ENCODE assay signal across 25 cellular contexts in genomic region chr12:124949066-124949465, GRCh38. TPM values are rescaled to one million over a fixed set of nuclear protein-coding genes. Genes with fewer than 3 reads are reported as not detected.
DNase-seq lines count a peak whose midpoint lies in the region; ATAC-seq, FAIRE-seq and TF ChIP-seq lines count a peak whose summit lies in the region.
"Had no signal": no experiment of that assay in that cellular context is flagged by ENCODE, and none has a peak within 500 bp of the region (broad histone marks: within the 10 kb centered on the region; RNA-seq: fewer than 3 reads in every experiment).

No MANE protein-coding gene starts in this region.

- TF ChIP-seq POLR2A in HepG2 (IDR thresholded peaks at IDR 0.05; ENCODE audit: insufficient read depth in 1 of 2, low read depth in 2 of 2, low read length in 2 of 2) (no peak), right lobe of liver (IDR thresholded peaks at IDR 0.05) (no peak)

- no peak for TF ChIP-seq EP300 in HepG2 (IDR thresholded peaks at IDR 0.05; ENCODE audit: low read depth in 2 of 2, low read length in 2 of 2)
- no peak for TF ChIP-seq EP300 in HepG2 (CRISPR knock-in tag; IDR thresholded peaks at IDR 0.05; ENCODE audit: borderline replicate concordance)

- ATAC-seq in HepG2: no peak
- ATAC-seq in right lobe of liver: no peak
- no peak for ATAC-seq in HG02938 (IDR thresholded peaks at IDR 0.05; ENCODE audit: unreplicated experiment)

- no TSS peak for BruUV-seq in HepG2 (replicated peaks; lab: Mats Ljungman, UMichigan)

- H3K79me2 ChIP-seq in HepG2 (ENCODE audit: insufficient read depth, low read length): no peaks in the 10 kb centered on the region
- no peaks in the 10 kb centered on the region for H3K79me2 ChIP-seq in neural progenitor cell (ENCODE audit: low read depth)

- H3K4me3 ChIP-seq in HepG2 (replicated peaks in 1 of 3; ENCODE audit: insufficient read depth in 1 of 3, low read depth in 2 of 3, low read length in 3 of 3) (no peak overlapping the region), right lobe of liver (no peak overlapping the region), neural progenitor cell (no peak overlapping the region)
- H3K4me3 ChIP-seq: GM23248, PC-9, SK-N-MC had no signal

- no peak for TF ChIP-seq CTCF in HepG2 (CRISPR knock-in tag; IDR thresholded peaks at IDR 0.05)
- no peak for TF ChIP-seq CTCF in right lobe of liver (IDR thresholded peaks at IDR 0.05)
- no peak for TF ChIP-seq CTCF in neural progenitor cell (IDR thresholded peaks at IDR 0.05)

- no peak overlapping the region for H3K27ac ChIP-seq in HepG2 (ENCODE audit: extremely low read length, insufficient read depth, low read length)
- H3K27ac ChIP-seq in right lobe of liver: no peak overlapping the region
- no peak overlapping the region for H3K27ac ChIP-seq in neural progenitor cell
- H3K27ac ChIP-seq: GM23248, KMS-11, PC-9, SK-N-MC had no signal

- H3K4me3 Mint-ChIP-seq in neural progenitor cell: no peak overlapping the region
- H3K4me3 Mint-ChIP-seq: B cell had no signal

- H3K4me1 ChIP-seq in HepG2 (ENCODE audit: insufficient read depth, low read length): no peaks in the 10 kb centered on the region
- peaks cover 0 to 12% (median 0%) of the 10 kb centered on the region in 4 donors for H3K4me1 ChIP-seq in right lobe of liver
- no peaks in the 10 kb centered on the region for H3K4me1 ChIP-seq in neural progenitor cell

- no peaks in the 10 kb centered on the region for H3K27me3 Mint-ChIP-seq in neural progenitor cell (ENCODE audit: insufficient read depth, low read depth)
- H3K27me3 Mint-ChIP-seq: B cell had no signal

- POLR2A ChIA-PET in HepG2 (lab: Yijun Ruan, JAX): no interaction called here

- peaks cover 13 to 49% of the 10 kb centered on the region in 2 experiments; a peak in 4 of 5 replicates for H3K36me3 ChIP-seq in HepG2 (replicated peaks in 1 of 2; ENCODE audit: control insufficient read depth in 1 of 2, insufficient read depth in 2 of 2, low read length in 2 of 2)
- H3K36me3 ChIP-seq in right lobe of liver: peaks cover 0 to 19% (median 3%) of the 10 kb centered on the region in 4 donors
- H3K36me3 ChIP-seq in neural progenitor cell: no peaks in the 10 kb centered on the region

- H3K9ac ChIP-seq in HepG2 (ENCODE audit: insufficient read depth, low read depth, low read length): no peak overlapping the region
- H3K9ac ChIP-seq in neural progenitor cell: no peak overlapping the region
- H3K9ac ChIP-seq: GM23248, KMS-11 had no signal

- DNase-seq in HepG2 (ENCODE audit: low spot score) (no peak), right lobe of liver (no peak), GM03348 (ENCODE audit: low spot score) (peak; percentile 2), neural progenitor cell (ENCODE audit: low spot score) (no peak), T-helper 2 cell (no peak), SIG-M5 (lab: John Stamatoyannopoulos, UW) (no peak)
- DNase-seq: DMS153, DND-41, GM23248, H7, IMR-90, MM.1S, NCI-H1048, NCI-H1417, NCI-H1694, NCI-H2029 treated with DMSO at 0.1 percent for 48 hours, NCI-H526 treated with DMSO at 0.1 percent for 48 hours, PC-9, SHP77 treated with DMSO at 0.1 percent for 48 hours had no signal

- H4K20me1 ChIP-seq in HepG2 (ENCODE audit: insufficient read depth, low read length) (no peaks in the 10 kb centered on the region), neural progenitor cell (ENCODE audit: low read depth) (no peaks in the 10 kb centered on the region)

- CTCF ChIA-PET in HepG2 (lab: Yijun Ruan, JAX; ENCODE audit: low intra/inter-chr PET ratio, low total read pairs): no interaction called here

- peak overlapping the region; percentile 11 for H3K27ac Mint-ChIP-seq in neural progenitor cell
- H3K27ac Mint-ChIP-seq: B cell had no signal

- WGBS in HepG2 (ENCODE audit: low lambda C conversion rate): 98% methylated on average over 11 of the region's 12 CpGs
- WGBS in right lobe of liver (ENCODE audit: insufficient coverage, low coverage, low lambda C conversion rate, missing lambda C conversion rate): no CpG with 5 or more reads among the region's 12 CpGs

- no peak overlapping the region for H3K4me2 ChIP-seq in HepG2 (ENCODE audit: low read depth, low read length)
- H3K4me2 ChIP-seq in neural progenitor cell: no peak overlapping the region
- H3K4me2 ChIP-seq: KMS-11, PC-9 had no signal

- no peak for TF ChIP-seq RAD21 in HepG2 (CRISPR knock-in tag; IDR thresholded peaks at IDR 0.05)

- H3K9me3 ChIP-seq in HepG2 (ENCODE audit: low read length) (no peaks in the 10 kb centered on the region), right lobe of liver (no peaks in the 10 kb centered on the region), neural progenitor cell (ENCODE audit: low read depth) (no peaks in the 10 kb centered on the region)

- H3K9me3 Mint-ChIP-seq in neural progenitor cell: no peaks in the 10 kb centered on the region

- H3K27me3 ChIP-seq in HepG2 (ENCODE audit: control insufficient read depth in 1 of 2, insufficient read depth in 2 of 2, low read length in 2 of 2) (no peaks in the 10 kb centered on the region), right lobe of liver (no peaks in the 10 kb centered on the region), neural progenitor cell (no peaks in the 10 kb centered on the region)

- peaks cover 10% of the 10 kb centered on the region for H3K36me3 Mint-ChIP-seq in neural progenitor cell

- H2AFZ ChIP-seq in HepG2 (ENCODE audit: low read length) (no peak overlapping the region), neural progenitor cell (replicated peaks) (no peak overlapping the region)
- H2AFZ ChIP-seq: GM23248, PC-9 had no signal

- H3K4me1 Mint-ChIP-seq in neural progenitor cell: peaks cover 2% of the 10 kb centered on the region
- H3K4me1 Mint-ChIP-seq: B cell had no signal

- intact Hi-C loops in HepG2 (cut with micrococcal nuclease; ENCODE audit: unreplicated experiment) (no loop called here), right lobe of liver (cut with DNase I) (no loop called here)

- in situ Hi-C loops in HepG2 (cut with HindIII; ENCODE audit: extremely low pct_ligation_motif_present, low pct_unique_long_range_greater_than_20kb): no loop called here

- no peak for FAIRE-seq in HepG2 (lab: Jason Lieb, UNC)
- FAIRE-seq: GM18507, HTR-8/SVneo had no signal

- no peaks in the 10 kb centered on the region for H3F3A ChIP-seq in neural progenitor cell (ENCODE audit: low read depth)

RNA-seq across cellular contexts. Expression of gene UBC, which starts 34.6 kb away (rescaled TPM):
- 805 and 1,167 TPM in 2 replicates for total RNA-seq in HepG2 (2016; rRNA removed; fragmentation: Illumina TruSeq; extraction: Trizol)
- 330 and 384 TPM in 2 replicates for total RNA-seq in HepG2 (2016; cell fraction: cytosol; rRNA removed; fragmentation: Illumina TruSeq; extraction: Trizol; ENCODE audit: low read depth)
- 802 and 1,160 TPM in 2 replicates for total RNA-seq in HepG2 (2016; cell fraction: insoluble cytoplasmic fraction; rRNA removed; fragmentation: Illumina TruSeq; extraction: Trizol)
- 388 and 438 TPM in 2 replicates for total RNA-seq in HepG2 (2016; cell fraction: membrane; rRNA removed; fragmentation: Illumina TruSeq; extraction: Trizol)
- 473 and 495 TPM in 2 replicates for total RNA-seq in HepG2 (2016; cell fraction: nucleus; rRNA removed; fragmentation: Illumina TruSeq; extraction: Trizol)
- 1,432 and 1,529 TPM in 2 replicates for polyA plus RNA-seq in HepG2 (2011; rRNA removed)
- 1,350 and 1,708 TPM in 2 replicates for polyA plus RNA-seq in HepG2 (2011; cell fraction: cytosol; rRNA removed)
- polyA plus RNA-seq in HepG2 (2011; cell fraction: nucleus; rRNA removed): 541 and 721 TPM in 2 replicates
- 920 and 1,315 TPM in 2 replicates for polyA plus RNA-seq in HepG2 (2012)
- 299 and 343 TPM in 2 replicates for polyA plus RNA-seq in HepG2 (2016; cell fraction: cytosol; fragmentation: Illumina TruSeq; extraction: Trizol; ENCODE audit: low read depth)
- 1,055 and 1,063 TPM in 2 replicates for polyA plus RNA-seq in HepG2 (2016; cell fraction: insoluble cytoplasmic fraction; fragmentation: Illumina TruSeq; extraction: Trizol; ENCODE audit: low read depth)
- polyA plus RNA-seq in HepG2 (2016; cell fraction: membrane; fragmentation: Illumina TruSeq; extraction: Trizol; ENCODE audit: low read depth): 279 and 340 TPM in 2 replicates
- 688 and 691 TPM in 2 replicates for polyA plus RNA-seq in HepG2 (2016; cell fraction: nucleus; fragmentation: Illumina TruSeq; extraction: Trizol; ENCODE audit: insufficient read depth, low read depth)
- polyA minus RNA-seq in HepG2 (2011; rRNA and poly(A)+ RNA removed; ENCODE audit: low replicate concordance): 531 and 665 TPM in 2 replicates
- 412 and 617 TPM in 2 replicates for polyA minus RNA-seq in HepG2 (2011; cell fraction: cytosol; rRNA and poly(A)+ RNA removed)
- polyA minus RNA-seq in HepG2 (2011; cell fraction: nucleus; rRNA and poly(A)+ RNA removed): 99.5 and 162 TPM in 2 replicates
- 1,000 to 10,000 TPM in 1 of 6 experiments, 100 to 1,000 TPM in 5; 390 to 1,023 (median 604) TPM for total RNA-seq in right lobe of liver
- 857 and 897 TPM in 2 replicates for total RNA-seq in neural progenitor cell (ENCODE audit: low replicate concordance)

RNA-seq across cellular contexts. Expression of gene DHX37, which starts 39.9 kb away (rescaled TPM):
- total RNA-seq in HepG2 (2016; rRNA removed; fragmentation: Illumina TruSeq; extraction: Trizol) (19.4 and 20.9 TPM in 2 replicates), right lobe of liver (1 to 10 TPM; 5.2 to 8.7 (median 7.1) TPM), neural progenitor cell (ENCODE audit: low replicate concordance) (5.4 and 12.2 TPM in 2 replicates)
- 3.8 and 4.4 TPM in 2 replicates for total RNA-seq in HepG2 (2016; cell fraction: cytosol; rRNA removed; fragmentation: Illumina TruSeq; extraction: Trizol; ENCODE audit: low read depth)
- 14.2 and 21.8 TPM in 2 replicates for total RNA-seq in HepG2 (2016; cell fraction: insoluble cytoplasmic fraction; rRNA removed; fragmentation: Illumina TruSeq; extraction: Trizol)
- total RNA-seq in HepG2 (2016; cell fraction: membrane; rRNA removed; fragmentation: Illumina TruSeq; extraction: Trizol): 8.0 TPM in 2 replicates
- 18.7 and 19.6 TPM in 2 replicates for total RNA-seq in HepG2 (2016; cell fraction: nucleus; rRNA removed; fragmentation: Illumina TruSeq; extraction: Trizol)
- polyA plus RNA-seq in HepG2 (2011; rRNA removed): 6.0 and 7.6 TPM in 2 replicates
- polyA plus RNA-seq in HepG2 (2011; cell fraction: cytosol; rRNA removed): 3.9 and 5.3 TPM in 2 replicates
- 26.9 and 32.7 TPM in 2 replicates for polyA plus RNA-seq in HepG2 (2011; cell fraction: nucleus; rRNA removed)
- 7.8 and 12.7 TPM in 2 replicates for polyA plus RNA-seq in HepG2 (2012)
- polyA plus RNA-seq in HepG2 (2016; cell fraction: cytosol; fragmentation: Illumina TruSeq; extraction: Trizol; ENCODE audit: low read depth): 1.3 TPM in 2 replicates
- polyA plus RNA-seq in HepG2 (2016; cell fraction: insoluble cytoplasmic fraction; fragmentation: Illumina TruSeq; extraction: Trizol; ENCODE audit: low read depth): 13.2 and 17.5 TPM in 2 replicates
- polyA plus RNA-seq in HepG2 (2016; cell fraction: membrane; fragmentation: Illumina TruSeq; extraction: Trizol; ENCODE audit: low read depth): 2.9 and 3.7 TPM in 2 replicates
- 36.0 and 38.0 TPM in 2 replicates for polyA plus RNA-seq in HepG2 (2016; cell fraction: nucleus; fragmentation: Illumina TruSeq; extraction: Trizol; ENCODE audit: insufficient read depth, low read depth)
- 23.1 and 33.6 TPM in 2 replicates for polyA minus RNA-seq in HepG2 (2011; rRNA and poly(A)+ RNA removed; ENCODE audit: low replicate concordance)
- polyA minus RNA-seq in HepG2 (2011; cell fraction: cytosol; rRNA and poly(A)+ RNA removed): 9.8 and 11.1 TPM in 2 replicates
- 11.6 and 13.4 TPM in 2 replicates for polyA minus RNA-seq in HepG2 (2011; cell fraction: nucleus; rRNA and poly(A)+ RNA removed)

RNA-seq across cellular contexts. Expression of gene BRI3BP, which starts 44.4 kb away (rescaled TPM):
- total RNA-seq in HepG2 (2016; rRNA removed; fragmentation: Illumina TruSeq; extraction: Trizol) (17.6 and 21.1 TPM in 2 replicates), right lobe of liver (10 to 100 TPM in 2 of 6 experiments, 1 to 10 TPM in 4; 4.7 to 11.4 (median 6.7) TPM), neural progenitor cell (ENCODE audit: low replicate concordance) (2.5 TPM in 2 replicates)
- 5.0 and 5.2 TPM in 2 replicates for total RNA-seq in HepG2 (2016; cell fraction: cytosol; rRNA removed; fragmentation: Illumina TruSeq; extraction: Trizol; ENCODE audit: low read depth)
- total RNA-seq in HepG2 (2016; cell fraction: insoluble cytoplasmic fraction; rRNA removed; fragmentation: Illumina TruSeq; extraction: Trizol): 16.5 and 21.3 TPM in 2 replicates
- 14.9 and 15.7 TPM in 2 replicates for total RNA-seq in HepG2 (2016; cell fraction: membrane; rRNA removed; fragmentation: Illumina TruSeq; extraction: Trizol)
- total RNA-seq in HepG2 (2016; cell fraction: nucleus; rRNA removed; fragmentation: Illumina TruSeq; extraction: Trizol): 15.9 and 20.4 TPM in 2 replicates
- polyA plus RNA-seq in HepG2 (2011; rRNA removed): 6.4 and 7.5 TPM in 2 replicates
- 6.3 and 6.6 TPM in 2 replicates for polyA plus RNA-seq in HepG2 (2011; cell fraction: cytosol; rRNA removed)
- polyA plus RNA-seq in HepG2 (2011; cell fraction: nucleus; rRNA removed): 2.9 and 3.0 TPM in 2 replicates
- 6.1 and 7.2 TPM in 2 replicates for polyA plus RNA-seq in HepG2 (2012)
- polyA plus RNA-seq in HepG2 (2016; cell fraction: cytosol; fragmentation: Illumina TruSeq; extraction: Trizol; ENCODE audit: low read depth): 4.9 and 5.3 TPM in 2 replicates
- 13.2 and 14.3 TPM in 2 replicates for polyA plus RNA-seq in HepG2 (2016; cell fraction: insoluble cytoplasmic fraction; fragmentation: Illumina TruSeq; extraction: Trizol; ENCODE audit: low read depth)
- polyA plus RNA-seq in HepG2 (2016; cell fraction: membrane; fragmentation: Illumina TruSeq; extraction: Trizol; ENCODE audit: low read depth): 9.2 TPM in 2 replicates
- 20.9 and 21.2 TPM in 2 replicates for polyA plus RNA-seq in HepG2 (2016; cell fraction: nucleus; fragmentation: Illumina TruSeq; extraction: Trizol; ENCODE audit: insufficient read depth, low read depth)
- polyA minus RNA-seq in HepG2 (2011; rRNA and poly(A)+ RNA removed; ENCODE audit: low replicate concordance): 14.9 and 34.8 TPM in 2 replicates
- polyA minus RNA-seq in HepG2 (2011; cell fraction: cytosol; rRNA and poly(A)+ RNA removed): 10.7 and 11.1 TPM in 2 replicates
- polyA minus RNA-seq in HepG2 (2011; cell fraction: nucleus; rRNA and poly(A)+ RNA removed): 5.8 and 6.5 TPM in 2 replicates
